In the genomic region with DNA sequence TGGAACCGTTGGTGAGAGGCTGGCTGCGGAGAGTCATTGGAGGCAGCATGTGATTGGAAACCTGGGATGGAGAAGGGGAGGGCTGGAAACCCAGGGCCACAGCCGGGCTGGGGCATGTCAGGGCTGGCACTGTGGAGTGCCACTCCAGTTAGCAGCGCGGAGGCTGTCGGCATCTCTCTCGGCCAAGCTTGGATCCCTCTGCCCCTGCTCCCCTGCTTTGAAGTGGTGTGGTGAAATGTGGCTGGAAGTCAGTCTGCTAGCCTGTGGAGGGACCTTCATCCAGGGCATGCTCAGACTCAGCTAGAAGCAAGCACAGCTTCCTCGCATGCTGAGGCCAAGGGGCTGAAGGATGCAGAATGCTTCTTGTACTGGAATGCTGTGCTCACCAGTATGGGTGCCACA, we compare ENCODE assay signal across 9 cellular contexts. TPM values are rescaled to one million over a fixed set of nuclear protein-coding genes. Genes with fewer than 3 reads are reported as not detected.
A peak's percentile ranks its signal among the peaks of the same experiment; 100 is the strongest.
DNase-seq lines count a peak whose midpoint lies in the region; ATAC-seq and TF ChIP-seq lines count a peak whose summit lies in the region.
"Had no signal": no experiment of that assay in that cellular context is flagged by ENCODE, and none has a peak within 500 bp of the region (broad histone marks: within the 10 kb centered on the region; RNA-seq: fewer than 3 reads in every experiment).

No MANE protein-coding gene starts in this region.

- no peak overlapping the region for H3K27ac Mint-ChIP-seq in activated naive CD8-positive, alpha-beta T cell treated with anti-CD3 and anti-CD28 coated beads, Interleukin-2, amount 10 ng/mL, durations not matched to agents 7 days and 5 days
- no peak overlapping the region for H3K27ac Mint-ChIP-seq in activated naive CD8-positive, alpha-beta T cell treated with anti-CD3 and anti-CD28 coated beads for 36 hours
- H3K27ac Mint-ChIP-seq in MCF 10A (ENCODE audit: low read depth, unreplicated experiment): peak overlapping the region; percentile 90
- no peak overlapping the region for H3K27ac Mint-ChIP-seq in activated CD4-positive, alpha-beta memory T cell treated with anti-CD3 and anti-CD28 coated beads for 36 hours

- BruUV-seq in MCF 10A (replicated peaks; lab: Mats Ljungman, UMichigan): no TSS peak

- peaks cover 3% of the 10 kb centered on the region for H3K9me3 Mint-ChIP-seq in activated naive CD8-positive, alpha-beta T cell treated with anti-CD3 and anti-CD28 coated beads, Interleukin-2, amount 10 ng/mL, durations not matched to agents 7 days and 5 days
- no peaks in the 10 kb centered on the region for H3K9me3 Mint-ChIP-seq in activated naive CD8-positive, alpha-beta T cell treated with anti-CD3 and anti-CD28 coated beads for 36 hours
- H3K9me3 Mint-ChIP-seq in MCF 10A (ENCODE audit: unreplicated experiment): no peaks in the 10 kb centered on the region
- no peaks in the 10 kb centered on the region for H3K9me3 Mint-ChIP-seq in activated CD4-positive, alpha-beta memory T cell treated with anti-CD3 and anti-CD28 coated beads for 36 hours

- CTCF ChIA-PET in MCF 10A (lab: Yijun Ruan, JAX): interaction anchor here (0.6 to 4.1 kb wide), 18 partner anchors 13 to 848 kb away, joined by 3 to 24 read pairs (median 5); a partner anchor contains a TSS
- CTCF ChIA-PET in activated CD4-positive, alpha-beta memory T cell treated with anti-CD3 and anti-CD28 coated beads for 36 hours (lab: Charles Lee): interaction anchor here (0.9 to 2.2 kb wide), 5 partner anchors 13 to 211 kb away, joined by 3 to 5 read pairs (median 4); a partner anchor contains a TSS

- no peak for DNase-seq in activated naive CD8-positive, alpha-beta T cell treated with anti-CD3 and anti-CD28 coated beads, Interleukin-2, amount 10 ng/mL, durations not matched to agents 7 days and 5 days
- no peak for DNase-seq in activated naive CD8-positive, alpha-beta T cell treated with anti-CD3 and anti-CD28 coated beads for 36 hours
- DNase-seq in MCF 10A (ENCODE audit: unreplicated experiment) (peak; percentile 89), medulla oblongata (ENCODE audit: extremely low spot score) (peak; percentile 62), dermis blood vessel endothelial cell (no peak)
- no peak for DNase-seq in central memory CD4-positive, alpha-beta T cell
- DNase-seq in activated CD4-positive, alpha-beta memory T cell treated with anti-CD3 and anti-CD28 coated beads for 36 hours: no peak
- DNase-seq: retina had no signal

- intact Hi-C loops in MCF 10A (cut with micrococcal nuclease): loop anchor here (1.0 kb wide), 2 partner anchors 23 to 75 kb away; no protein-coding TSS in a partner anchor
- intact Hi-C loops in activated CD4-positive, alpha-beta memory T cell treated with anti-CD3 and anti-CD28 coated beads for 36 hours (cut with micrococcal nuclease): no loop called here

- H3K27me3 Mint-ChIP-seq in activated naive CD8-positive, alpha-beta T cell treated with anti-CD3 and anti-CD28 coated beads, Interleukin-2, amount 10 ng/mL, durations not matched to agents 7 days and 5 days: peaks cover 7% of the 10 kb centered on the region
- H3K27me3 Mint-ChIP-seq in activated naive CD8-positive, alpha-beta T cell treated with anti-CD3 and anti-CD28 coated beads for 36 hours: peaks cover 19% of the 10 kb centered on the region
- H3K27me3 Mint-ChIP-seq in MCF 10A (ENCODE audit: insufficient read depth, unreplicated experiment): no peaks in the 10 kb centered on the region
- H3K27me3 Mint-ChIP-seq in activated CD4-positive, alpha-beta memory T cell treated with anti-CD3 and anti-CD28 coated beads for 36 hours: no peaks in the 10 kb centered on the region

- H3K36me3 Mint-ChIP-seq in activated naive CD8-positive, alpha-beta T cell treated with anti-CD3 and anti-CD28 coated beads, Interleukin-2, amount 10 ng/mL, durations not matched to agents 7 days and 5 days: peaks cover 15% of the 10 kb centered on the region
- peaks cover 4% of the 10 kb centered on the region for H3K36me3 Mint-ChIP-seq in activated naive CD8-positive, alpha-beta T cell treated with anti-CD3 and anti-CD28 coated beads for 36 hours
- H3K36me3 Mint-ChIP-seq in MCF 10A (ENCODE audit: insufficient read depth, unreplicated experiment): peaks cover 8% of the 10 kb centered on the region
- H3K36me3 Mint-ChIP-seq in activated CD4-positive, alpha-beta memory T cell treated with anti-CD3 and anti-CD28 coated beads for 36 hours: peaks cover 4% of the 10 kb centered on the region

- POLR2A ChIA-PET in activated naive CD8-positive, alpha-beta T cell treated with anti-CD3 and anti-CD28 coated beads, Interleukin-2, amount 10 ng/mL, durations not matched to agents 7 days and 5 days (lab: Charles Lee): interaction anchor here (0.7 kb wide), 1 partner anchor 39 kb away, joined by 3 read pairs; no protein-coding TSS in a partner anchor
- POLR2A ChIA-PET in MCF 10A (lab: Yijun Ruan, JAX): interaction anchor here (0.6 to 5.5 kb wide), 29 partner anchors 12 to 1041 kb away, joined by 3 to 81 read pairs (median 4); a partner anchor contains a TSS
- POLR2A ChIA-PET in activated CD4-positive, alpha-beta memory T cell treated with anti-CD3 and anti-CD28 coated beads for 36 hours (lab: Charles Lee): interaction anchor here (1.1 kb wide), 2 partner anchors 9 to 13 kb away, joined by 3 read pairs; no protein-coding TSS in a partner anchor

- no peak for ATAC-seq in activated naive CD8-positive, alpha-beta T cell treated with anti-CD3 and anti-CD28 coated beads, Interleukin-2, amount 10 ng/mL, durations not matched to agents 7 days and 5 days (ENCODE audit: low read depth)
- ATAC-seq in HG02642 (IDR thresholded peaks at IDR 0.05; ENCODE audit: poor library complexity, unreplicated experiment): no peak

- H3K4me1 Mint-ChIP-seq in activated naive CD8-positive, alpha-beta T cell treated with anti-CD3 and anti-CD28 coated beads, Interleukin-2, amount 10 ng/mL, durations not matched to agents 7 days and 5 days: peaks cover 76% of the 10 kb centered on the region
- peaks cover 66% of the 10 kb centered on the region for H3K4me1 Mint-ChIP-seq in activated naive CD8-positive, alpha-beta T cell treated with anti-CD3 and anti-CD28 coated beads for 36 hours
- peaks cover 29% of the 10 kb centered on the region for H3K4me1 Mint-ChIP-seq in MCF 10A (ENCODE audit: insufficient read depth, unreplicated experiment)
- peaks cover 82% of the 10 kb centered on the region for H3K4me1 Mint-ChIP-seq in activated CD4-positive, alpha-beta memory T cell treated with anti-CD3 and anti-CD28 coated beads for 36 hours (ENCODE audit: low read depth)

- peak overlapping the region; percentile 51 for H3K4me3 Mint-ChIP-seq in activated naive CD8-positive, alpha-beta T cell treated with anti-CD3 and anti-CD28 coated beads, Interleukin-2, amount 10 ng/mL, durations not matched to agents 7 days and 5 days
- no peak overlapping the region for H3K4me3 Mint-ChIP-seq in activated naive CD8-positive, alpha-beta T cell treated with anti-CD3 and anti-CD28 coated beads for 36 hours
- H3K4me3 Mint-ChIP-seq in MCF 10A (ENCODE audit: unreplicated experiment): peak overlapping the region; percentile 55
- H3K4me3 Mint-ChIP-seq in activated CD4-positive, alpha-beta memory T cell treated with anti-CD3 and anti-CD28 coated beads for 36 hours: no peak overlapping the region

- TF ChIP-seq CTCF in MCF 10A (IDR thresholded peaks at IDR 0.05; ENCODE audit: unreplicated experiment): no peak

RNA-seq across cellular contexts. Expression of a gene that starts 13.5 kb away (rescaled TPM):
- total RNA-seq in activated naive CD8-positive, alpha-beta T cell treated with anti-CD3 and anti-CD28 coated beads, Interleukin-2, amount 10 ng/mL, durations not matched to agents 7 days and 5 days: 10 to 100 TPM; 29.2 to 29.5 TPM
- 1 to 10 TPM; 2.0 to 2.7 TPM for total RNA-seq in activated naive CD8-positive, alpha-beta T cell treated with anti-CD3 and anti-CD28 coated beads for 36 hours
- total RNA-seq in MCF 10A (2022) (10.1 and 11.9 TPM in 2 replicates), dermis blood vessel endothelial cell (0.47 and 1.2 TPM in 2 replicates)
- 10 to 100 TPM; 10.8 to 12.7 TPM for total RNA-seq in activated CD4-positive, alpha-beta memory T cell treated with anti-CD3 and anti-CD28 coated beads for 36 hours

Comparison
In these comparisons a context has a peak if more than half of its experiments do, and no peak if none do; other contexts are left out.
1. H3K4me3 Mint-ChIP-seq: peak in activated naive CD8-positive, alpha-beta T cell treated with anti-CD3 and anti-CD28 coated beads, Interleukin-2, amount 10 ng/mL, durations not matched to agents 7 days and 5 days (single experiment) and MCF 10A (single experiment); none in activated naive CD8-positive, alpha-beta T cell treated with anti-CD3 and anti-CD28 coated beads for 36 hours (single experiment) and activated CD4-positive, alpha-beta memory T cell treated with anti-CD3 and anti-CD28 coated beads for 36 hours (single experiment).
2. DNase-seq: peak in MCF 10A (single experiment) and medulla oblongata (single experiment); none in activated naive CD8-positive, alpha-beta T cell treated with anti-CD3 and anti-CD28 coated beads, Interleukin-2, amount 10 ng/mL, durations not matched to agents 7 days and 5 days (single experiment), activated naive CD8-positive, alpha-beta T cell treated with anti-CD3 and anti-CD28 coated beads for 36 hours (single experiment), central memory CD4-positive, alpha-beta T cell (single experiment), activated CD4-positive, alpha-beta memory T cell treated with anti-CD3 and anti-CD28 coated beads for 36 hours (single experiment) and dermis blood vessel endothelial cell (single experiment).